ENCODE assay signal across 28 cellular contexts in genomic region chr21:38119793-38120192, GRCh38.
"Had no signal": no experiment of that assay in that cellular context is flagged by ENCODE, and none has a peak within 500 bp of the region (broad histone marks: within the 10 kb centered on the region; RNA-seq: fewer than 3 reads in every experiment).

No MANE protein-coding gene starts in this region.

- H3K9me3 Mint-ChIP-seq: dendritic cell treated with granulocyte-macrophage colony-stimulating factor and Interleukin-4, amounts not matched to agents 40 ng/mL and 50 ng/mL, for 4 days had no signal

- H3K27ac Mint-ChIP-seq: dendritic cell treated with granulocyte-macrophage colony-stimulating factor and Interleukin-4, amounts not matched to agents 40 ng/mL and 50 ng/mL, for 4 days; effector memory CD8-positive, alpha-beta T cell; endodermal cell had no signal

- ATAC-seq: effector memory CD8-positive, alpha-beta T cell; esophagus mucosa; foreskin keratinocyte; gastrocnemius medialis; gastroesophageal sphincter; heart left ventricle; heart right ventricle had no signal

- H3K4me3 Mint-ChIP-seq: dendritic cell treated with granulocyte-macrophage colony-stimulating factor and Interleukin-4, amounts not matched to agents 40 ng/mL and 50 ng/mL, for 4 days; effector memory CD8-positive, alpha-beta T cell; endodermal cell had no signal

- H3K36me3 ChIP-seq: colonic mucosa, esophagus muscularis mucosa, esophagus squamous epithelium, gastrocnemius medialis, gastroesophageal sphincter, heart left ventricle, heart right ventricle had no signal

- H3K4me1 Mint-ChIP-seq: endodermal cell had no signal

- H3K27me3 ChIP-seq: colonic mucosa, foreskin keratinocyte, gastrocnemius medialis, heart left ventricle, heart right ventricle had no signal

- FAIRE-seq: colon, endothelial cell of umbilical vein, frontal cortex had no signal

- H3K4me3 ChIP-seq: colonic mucosa, coronary artery, dorsolateral prefrontal cortex, esophagus muscularis mucosa, esophagus squamous epithelium, gastrocnemius medialis, gastroesophageal sphincter, heart left ventricle, heart right ventricle had no signal

- H3K4me1 ChIP-seq: colonic mucosa, esophagus muscularis mucosa, esophagus squamous epithelium, foreskin keratinocyte, gastrocnemius medialis, gastroesophageal sphincter, heart left ventricle, heart right ventricle had no signal

- H3K9me3 ChIP-seq: colonic mucosa, esophagus muscularis mucosa, esophagus squamous epithelium, gastroesophageal sphincter, heart left ventricle, heart right ventricle had no signal

- H3K27ac ChIP-seq: colonic mucosa, coronary artery, dorsolateral prefrontal cortex, epithelial cell of prostate, esophagus muscularis mucosa, esophagus squamous epithelium, foreskin keratinocyte, gastrocnemius medialis, gastroesophageal sphincter, heart left ventricle, heart right ventricle had no signal

- DNase-seq: colonic mucosa; cortex of kidney; dermis blood vessel endothelial cell; dorsolateral prefrontal cortex; effector CD4-positive, alpha-beta T cell; effector CD8-positive, alpha-beta T cell; effector memory CD4-positive, alpha-beta T cell; effector memory CD8-positive, alpha-beta T cell; endodermal cell; erythroblast; esophagus squamous epithelium; foreskin fibroblast; foreskin keratinocyte; foreskin melanocyte; gastrocnemius medialis; glutamatergic neuron; head of caudate nucleus; heart left ventricle; heart right ventricle had no signal
